In the genomic region with DNA sequence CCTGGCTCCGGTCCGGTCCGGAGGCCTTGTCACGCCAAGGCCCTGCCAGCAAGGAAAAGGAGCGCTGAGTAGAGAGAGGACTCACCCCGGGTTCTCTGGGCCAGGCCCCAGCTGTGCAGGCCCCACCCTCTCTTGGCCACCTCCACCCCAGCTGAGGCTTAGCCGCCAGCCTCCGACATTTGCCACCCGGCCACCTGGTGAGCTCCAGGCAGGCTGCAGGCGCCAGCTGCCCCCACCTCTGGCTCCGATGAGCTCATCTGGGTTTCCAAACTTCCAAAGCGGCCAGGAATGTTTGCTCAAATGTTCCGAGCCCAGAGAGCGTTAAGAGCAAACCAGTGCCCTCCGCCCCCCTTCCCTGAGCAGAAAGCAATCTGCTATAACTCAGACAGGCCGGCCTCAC, we compare ENCODE assay signal across 11 cellular contexts. TPM values are rescaled to one million over a fixed set of nuclear protein-coding genes. Genes with fewer than 3 reads are reported as not detected.
DNase-seq lines count a peak whose midpoint lies in the region; ATAC-seq lines count a peak whose summit lies in the region.
"Had no signal": no experiment of that assay in that cellular context is flagged by ENCODE, and none has a peak within 500 bp of the region (broad histone marks: within the 10 kb centered on the region; RNA-seq: fewer than 3 reads in every experiment).

No MANE protein-coding gene starts in this region.

- peak; percentile 15 for DNase-seq in GM04504 (ENCODE audit: low read depth)
- peak; percentile 27 to 58 for DNase-seq in SHP77 (lab: John Stamatoyannopoulos, UW)
- DNase-seq in left ventricle myocardium superior = peak; percentile 76
- DNase-seq in renal cortical epithelial cell (ENCODE audit: low read depth) = peak; percentile 6
- no peak for DNase-seq in NCI-H526 treated with DMSO at 0.1 percent for 48 hours (lab: John Stamatoyannopoulos, UW)
- DNase-seq in activated CD4-positive, alpha-beta T cell treated with anti-CD3 and anti-CD28 coated beads, Interleukin-2, amount 50 U/mL, for 48 hours = no peak
- no peak for DNase-seq in HuH-7 (ENCODE audit: low spot score)
- DNase-seq in NCI-H1930 (lab: John Stamatoyannopoulos, UW) = no peak
- DNase-seq: DND-41, NCI-H774, WERI-Rb-1 had no signal

- intact Hi-C loops in left ventricle myocardium superior (cut with micrococcal nuclease) = no loop called here

- ATAC-seq in left ventricle myocardium superior = peak; percentile 87

RNA-seq across cellular contexts. Expression of gene MN1, which starts 9.0 kb away (rescaled TPM):
- total RNA-seq in left ventricle myocardium superior (5.3 TPM), renal cortical epithelial cell (0.17 and 0.85 TPM in 2 replicates)

Comparison
In these comparisons a context has a peak if more than half of its experiments do, and no peak if none do; other contexts are left out.
1. DNase-seq: peak in GM04504 (single experiment), SHP77 (2 of 2), left ventricle myocardium superior (single experiment) and renal cortical epithelial cell (single experiment); none in NCI-H526 treated with DMSO at 0.1 percent for 48 hours (single experiment), activated CD4-positive, alpha-beta T cell treated with anti-CD3 and anti-CD28 coated beads, Interleukin-2, amount 50 U/mL, for 48 hours (0 of 2), HuH-7 (single experiment) and NCI-H1930 (0 of 2).